ENCODE assay signal across 1 cellular context in the genomic region with DNA sequence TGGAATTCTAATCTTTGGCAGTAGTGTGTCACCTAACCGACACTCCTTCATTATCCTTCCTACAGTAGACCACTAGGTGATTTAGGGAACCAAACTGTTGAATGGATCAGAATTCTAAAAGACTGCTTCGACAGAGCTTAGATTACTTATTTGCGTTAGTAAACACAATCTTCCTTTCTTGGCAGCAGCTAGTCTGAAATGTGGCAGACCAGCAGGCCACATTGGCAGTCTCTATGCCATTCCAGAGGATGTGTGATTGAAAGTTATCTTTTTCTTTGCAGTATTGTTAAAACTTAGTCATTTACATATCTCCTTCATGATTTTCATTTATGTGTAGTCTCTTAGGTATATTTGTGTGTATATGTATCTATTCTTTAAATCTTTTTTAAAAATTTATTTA.
TF ChIP-seq lines count a peak whose summit lies in the region.

No MANE protein-coding gene starts in this region.

TF ChIP-seq in IMR-90, 13 proteins besides CTCF, POLR2A, EP300 and RAD21:
- TF ChIP-seq, protein P1, sequence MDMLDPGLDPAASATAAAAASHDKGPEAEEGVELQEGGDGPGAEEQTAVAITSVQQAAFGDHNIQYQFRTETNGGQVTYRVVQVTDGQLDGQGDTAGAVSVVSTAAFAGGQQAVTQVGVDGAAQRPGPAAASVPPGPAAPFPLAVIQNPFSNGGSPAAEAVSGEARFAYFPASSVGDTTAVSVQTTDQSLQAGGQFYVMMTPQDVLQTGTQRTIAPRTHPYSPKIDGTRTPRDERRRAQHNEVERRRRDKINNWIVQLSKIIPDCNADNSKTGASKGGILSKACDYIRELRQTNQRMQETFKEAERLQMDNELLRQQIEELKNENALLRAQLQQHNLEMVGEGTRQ (IDR thresholded peaks at IDR 0.05; ENCODE audit: low read depth, low read length) = no peak
- TF ChIP-seq CEBPB (IDR thresholded peaks at IDR 0.05; ENCODE audit: low read depth, low read length) (no peak), MAFK (IDR thresholded peaks at IDR 0.05; ENCODE audit: low read depth, low read length) (no peak), MAZ (IDR thresholded peaks at IDR 0.05; ENCODE audit: borderline replicate concordance, low read depth, low read length) (no peak), BHLHE40 (IDR thresholded peaks at IDR 0.05; ENCODE audit: low read depth, low read length) (no peak), FOS (IDR thresholded peaks at IDR 0.05; ENCODE audit: low read depth, low read length) (no peak), CHD1 (IDR thresholded peaks at IDR 0.05; ENCODE audit: low read depth, low read length) (no peak), SMC3 (IDR thresholded peaks at IDR 0.05; ENCODE audit: low read depth, low read length) (no peak), RCOR1 (IDR thresholded peaks at IDR 0.05; ENCODE audit: insufficient replicate concordance, low read length) (no peak), ELK1 (IDR thresholded peaks at IDR 0.05; ENCODE audit: borderline replicate concordance, low read depth, low read length) (no peak), RFX5 (IDR thresholded peaks at IDR 0.05; ENCODE audit: low read depth, low read length) (no peak), NFE2L2 (IDR thresholded peaks at IDR 0.05; ENCODE audit: low read depth, low read length) (no peak), MXI1 (IDR thresholded peaks at IDR 0.05; ENCODE audit: borderline replicate concordance, low read depth, low read length) (no peak)
